1 cellular context compared by ENCODE assay signal in the genomic region with DNA sequence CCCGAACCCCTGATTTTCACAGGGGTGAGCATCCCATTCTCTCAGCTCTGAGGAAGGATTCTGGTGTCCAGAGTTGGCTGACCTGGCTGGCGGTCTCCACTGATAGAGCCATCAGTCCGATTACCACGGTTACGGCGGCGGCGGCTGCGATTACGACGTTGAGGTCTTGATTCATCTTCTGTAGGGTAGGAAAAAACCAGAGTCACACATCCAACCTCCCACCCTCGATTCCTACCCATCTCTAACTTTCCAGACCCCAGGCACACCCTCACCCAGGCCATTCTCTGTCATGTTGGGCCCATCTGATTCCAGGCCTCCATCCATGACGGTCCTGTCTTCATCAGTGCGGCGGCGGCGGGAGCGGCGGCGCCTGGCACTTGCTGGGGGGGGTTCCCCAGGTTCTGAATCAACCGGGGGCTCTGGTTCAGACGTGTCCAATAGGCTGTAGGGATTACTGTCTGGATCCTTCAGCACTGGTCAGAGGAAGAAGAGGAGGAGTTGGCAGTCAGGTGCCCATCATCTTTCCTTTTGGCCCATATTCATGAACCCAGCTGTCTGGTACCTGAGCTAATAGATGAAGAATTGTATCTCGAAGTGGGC.
TF ChIP-seq lines count a peak whose summit lies in the region.

No MANE protein-coding gene starts in this region.

TF ChIP-seq in K562, 482 proteins besides CTCF, POLR2A, EP300 and RAD21:
- TF ChIP-seq TEAD1 (CRISPR knock-in tag; IDR thresholded peaks at IDR 0.05) (no peak), ZC3H8 (IDR thresholded peaks at IDR 0.05) (no peak), NCOA1 (IDR thresholded peaks at IDR 0.05; ENCODE audit: low read depth) (no peak), POLR2G (IDR thresholded peaks at IDR 0.05; ENCODE audit: low read depth, low read length) (peak; percentile 53; the same call in 1 of the 2 replicates), ATF6 (CRISPR knock-in tag; IDR thresholded peaks at IDR 0.05) (no peak), GABPB1 (CRISPR knock-in tag; IDR thresholded peaks at IDR 0.05) (no peak), ARID3A (IDR thresholded peaks at IDR 0.05; ENCODE audit: borderline replicate concordance, low read depth, low read length) (no peak)
